Comparison of ENCODE assay signal across 13 cellular contexts in the genomic region with DNA sequence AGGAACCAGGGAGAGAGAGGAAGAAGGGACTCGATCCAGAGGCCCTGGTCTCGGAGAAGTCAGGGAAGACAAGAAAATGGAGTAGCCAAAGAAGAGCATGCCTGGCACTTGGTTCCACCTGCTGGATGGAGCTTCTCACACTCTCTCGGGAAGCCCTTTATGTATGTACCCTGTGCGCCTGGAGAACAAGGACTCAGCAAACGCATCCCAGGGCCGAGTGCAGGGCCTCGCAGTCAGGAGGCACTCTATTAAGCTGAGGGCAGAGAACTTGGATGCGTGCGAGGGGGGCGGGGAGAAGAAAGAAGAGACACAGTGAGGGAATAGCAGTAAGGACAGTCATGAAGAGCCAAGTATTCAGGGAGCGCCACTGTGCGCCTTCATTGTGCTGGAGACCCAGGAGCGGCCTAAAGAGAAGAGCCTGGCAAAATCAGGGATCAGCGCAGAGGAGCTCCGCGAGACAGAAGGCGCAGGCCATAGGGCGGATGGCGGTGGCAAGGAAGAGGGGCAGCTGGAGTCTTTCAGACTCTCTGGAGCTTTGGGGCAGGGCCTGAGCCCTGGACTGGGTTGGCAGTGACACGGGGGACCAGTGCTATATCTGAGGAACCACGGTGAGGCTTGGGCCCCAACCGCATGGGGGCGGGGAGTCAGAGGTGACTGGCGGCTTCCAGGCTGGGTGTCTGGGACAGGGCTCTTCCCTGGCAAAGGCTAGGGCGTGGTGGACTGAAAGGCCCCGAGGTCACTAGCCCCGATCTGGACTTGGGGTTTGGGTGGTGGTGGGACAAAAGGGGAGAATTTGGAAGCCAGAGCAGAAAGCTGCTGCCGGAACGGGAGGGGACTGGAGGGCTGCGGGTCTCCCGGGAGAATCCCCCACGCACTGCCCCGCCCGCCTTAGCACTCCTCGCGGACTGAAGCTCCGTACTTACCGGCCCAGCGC. TPM values are rescaled to one million over a fixed set of nuclear protein-coding genes. Genes with fewer than 3 reads are reported as not detected.
DNase-seq lines count a peak whose midpoint lies in the region; ATAC-seq and TF ChIP-seq lines count a peak whose summit lies in the region.
"Had no signal": no experiment of that assay in that cellular context is flagged by ENCODE, and none has a peak within 500 bp of the region (broad histone marks: within the 10 kb centered on the region; RNA-seq: fewer than 3 reads in every experiment).

No MANE protein-coding gene starts in this region.

- H3K4me3 ChIP-seq in trophoblast cell (ENCODE audit: low read depth, low read length): no peak overlapping the region

- no peak overlapping the region for H4K8ac ChIP-seq in trophoblast cell (ENCODE audit: low read depth, low read length)

- H3K9me3 Mint-ChIP-seq in IgD-negative memory B cell (no peaks in the 10 kb centered on the region), chondrocyte (ENCODE audit: low read depth) (peaks cover 7% of the 10 kb centered on the region)

- no peak overlapping the region for H3K9ac ChIP-seq in trophoblast cell (ENCODE audit: low read length)

- no peak overlapping the region for H2AFZ ChIP-seq in trophoblast cell (ENCODE audit: insufficient read depth, low read length, poor library complexity)

- peak overlapping the region; percentile 38 for H2BK12ac ChIP-seq in trophoblast cell (ENCODE audit: low read length)

- no peak overlapping the region for H2BK120ac ChIP-seq in trophoblast cell (ENCODE audit: insufficient read depth, low read length, poor library complexity)

- no CpG with 5 or more reads among the region's 39 CpGs for WGBS in trophoblast cell (ENCODE audit: extremely low coverage, insufficient coverage, insufficient read length)

- H3K79me2 ChIP-seq in trophoblast cell (ENCODE audit: control insufficient read depth, insufficient read depth, low read length, poor library complexity): peaks cover 6% of the 10 kb centered on the region

- H3K27me3 Mint-ChIP-seq in IgD-negative memory B cell (peaks cover 8% of the 10 kb centered on the region), chondrocyte (ENCODE audit: low read depth) (no peaks in the 10 kb centered on the region)

- no peak overlapping the region for H3K4ac ChIP-seq in trophoblast cell (ENCODE audit: low read depth, low read length)

- H3K23ac ChIP-seq in trophoblast cell (ENCODE audit: low read length): no peak overlapping the region

- H3K36me3 ChIP-seq in trophoblast cell (ENCODE audit: control insufficient read depth in 1 of 2, insufficient read depth in 2 of 2, low read length in 2 of 2): no peaks in the 10 kb centered on the region
- H3K36me3 ChIP-seq: thoracic aorta had no signal

- TF ChIP-seq CTCF in chondrocyte (IDR thresholded peaks at IDR 0.05) (peak; percentile 26), foreskin keratinocyte (conservative IDR thresholded peaks at IDR 0.05) (no peak)

- H3K18ac ChIP-seq in trophoblast cell (ENCODE audit: low read length): no peak overlapping the region

- H3K36me3 Mint-ChIP-seq in IgD-negative memory B cell: no peaks in the 10 kb centered on the region
- H3K36me3 Mint-ChIP-seq in chondrocyte (ENCODE audit: low read depth): no peaks in the 10 kb centered on the region

- peak overlapping the region; percentile 25 for H4K12ac ChIP-seq in trophoblast cell (ENCODE audit: low read depth, low read length)

- H3K27ac Mint-ChIP-seq in IgD-negative memory B cell (peak overlapping the region in 2 of 3 donors; percentile 51 to 91), chondrocyte (ENCODE audit: unreplicated experiment) (no peak overlapping the region)

- ATAC-seq in foreskin keratinocyte (no peak), HG03097 (IDR thresholded peaks at IDR 0.05; ENCODE audit: low FRiP score, unreplicated experiment) (no peak)

- H3K4me2 ChIP-seq in trophoblast cell (ENCODE audit: low read length): no peak overlapping the region

- DNase-seq in GF-D8 (lab: John Stamatoyannopoulos, UW) (peak; percentile 2), chondrocyte (ENCODE audit: low spot score) (no peak), trophoblast cell (peak in 1 of 2 donors; percentile 20), foreskin keratinocyte (no peak), SHP77 (lab: John Stamatoyannopoulos, UW) (no peak), SIG-M5 treated with dmso at 0.1 percent for 504 hours (lab: John Stamatoyannopoulos, UW; ENCODE audit: unreplicated experiment) (no peak)
- DNase-seq: activated effector memory CD4-positive, alpha-beta T cell treated with anti-CD3 and anti-CD28 coated beads, Interleukin-2, amount 50 U/mL, for 16 hours; nucleus accumbens; stimulated activated CD4-positive, alpha-beta T cell treated with anti-CD3 and anti-CD28 coated beads, Interleukin-4, amount 100 ng/mL, for 24 hours had no signal

- H3K4me1 Mint-ChIP-seq in IgD-negative memory B cell (peaks cover 34 to 50% (median 45%) of the 10 kb centered on the region in 3 donors), chondrocyte (ENCODE audit: low read depth) (peaks cover 21% of the 10 kb centered on the region)

- no peak overlapping the region for H2BK5ac ChIP-seq in trophoblast cell (ENCODE audit: low read depth, low read length, poor library complexity)

- H2AK5ac ChIP-seq in trophoblast cell (ENCODE audit: low read length): no peak overlapping the region

- H3K4me3 Mint-ChIP-seq in IgD-negative memory B cell: peak overlapping the region; percentile 41 to 100 (median 82)
- H3K4me3 Mint-ChIP-seq in chondrocyte (ENCODE audit: unreplicated experiment): no peak overlapping the region

- no peaks in the 10 kb centered on the region for H3K9me3 ChIP-seq in trophoblast cell (ENCODE audit: insufficient read depth, low read depth, low read length)
- H3K9me3 ChIP-seq: thoracic aorta had no signal

- no peak overlapping the region for H3K27ac ChIP-seq in trophoblast cell (ENCODE audit: low read depth, low read length)
- no peak overlapping the region for H3K27ac ChIP-seq in foreskin keratinocyte
- H3K27ac ChIP-seq: thoracic aorta, VCaP had no signal

- H3K79me1 ChIP-seq in trophoblast cell (ENCODE audit: low read length): peaks cover 10% of the 10 kb centered on the region

- H3K4me1 ChIP-seq in trophoblast cell (ENCODE audit: control insufficient read depth in 1 of 2, insufficient read depth in 2 of 2, low read length in 2 of 2) (peaks cover 3 to 8% of the 10 kb centered on the region in 2 experiments), foreskin keratinocyte (no peaks in the 10 kb centered on the region)

- H3K27me3 ChIP-seq in trophoblast cell (ENCODE audit: insufficient read depth, low read length): no peaks in the 10 kb centered on the region
- H3K27me3 ChIP-seq in foreskin keratinocyte: no peaks in the 10 kb centered on the region

- H4K91ac ChIP-seq in trophoblast cell (ENCODE audit: low read depth, low read length): no peak overlapping the region

- H3K14ac ChIP-seq in trophoblast cell (ENCODE audit: low read length): no peak overlapping the region

RNA-seq across cellular contexts. Expression of a gene that starts 1.9 kb away (rescaled TPM):
- polyA plus RNA-seq in IgD-negative memory B cell: 241 TPM
- 29.0 to 32.5 TPM (median 29.1 TPM) in 3 replicates for total RNA-seq in chondrocyte
- polyA plus RNA-seq in trophoblast cell (2013): 83.6 and 84.6 TPM in 2 replicates
- 7.5 and 16.3 TPM in 2 replicates for total RNA-seq in foreskin keratinocyte
- polyA plus RNA-seq in foreskin keratinocyte: 7.3 and 14.3 TPM in 2 replicates
